Comparison of ENCODE assay signal across 8 cellular contexts in the genomic region with DNA sequence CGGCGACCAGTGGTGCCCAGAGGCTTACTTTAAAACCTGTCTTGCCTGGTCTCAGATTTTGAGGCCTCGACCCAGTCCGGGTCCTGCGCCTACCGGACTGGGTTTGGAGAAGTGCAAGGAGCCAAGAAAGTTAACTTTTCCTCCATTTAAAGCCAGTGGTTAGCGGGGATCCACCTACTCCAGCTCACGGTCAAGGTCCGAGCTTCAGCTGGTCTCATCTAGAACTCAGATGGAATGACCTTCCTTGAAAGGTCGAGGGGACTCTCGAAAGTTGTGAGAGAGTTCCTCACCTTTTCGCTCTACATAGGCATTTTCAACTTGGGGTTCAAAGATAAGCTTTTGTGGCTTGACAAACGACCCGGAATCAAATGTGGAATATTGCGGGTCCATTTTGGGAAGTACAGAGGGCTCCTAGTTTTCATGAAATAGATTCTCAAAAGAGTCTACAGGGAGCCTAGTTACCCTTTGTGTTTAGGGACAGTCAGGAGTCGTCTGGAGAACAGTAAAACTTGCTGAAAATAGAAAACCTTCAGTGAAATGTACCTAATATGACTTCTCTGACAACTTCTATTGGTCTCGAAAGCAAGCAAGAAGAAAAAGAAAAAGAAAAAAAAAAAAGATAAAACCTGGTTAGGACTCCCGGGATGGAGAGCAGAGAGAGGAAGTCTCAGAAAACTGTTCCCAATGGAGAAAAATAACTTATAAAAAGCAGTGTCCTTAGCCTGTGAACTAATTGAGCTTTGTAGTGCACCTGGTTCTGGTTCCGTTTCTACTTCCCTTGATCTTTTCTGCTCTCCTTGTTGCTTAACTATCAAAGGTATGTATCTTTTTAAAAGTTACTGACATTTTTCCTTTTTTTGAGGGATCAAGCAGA. TPM values are rescaled to one million over a fixed set of nuclear protein-coding genes. Genes with fewer than 3 reads are reported as not detected.
DNase-seq lines count a peak whose midpoint lies in the region; ATAC-seq and TF ChIP-seq lines count a peak whose summit lies in the region.

No MANE protein-coding gene starts in this region.

- H3K27me3 Mint-ChIP-seq in H9 (ENCODE audit: low read depth), result peaks cover 6% of the 10 kb centered on the region

- H3K4me3 Mint-ChIP-seq in H9, result peak overlapping the region; percentile 91 to 97

- H2BK15ac ChIP-seq in H9 (ENCODE audit: low read depth, low read length), result no peak overlapping the region

- no peak overlapping the region for H4K5ac ChIP-seq in H9 (ENCODE audit: insufficient read length, low read depth, low read length)

- no peaks in the 10 kb centered on the region for H4K20me1 ChIP-seq in H9 (ENCODE audit: control insufficient read depth, insufficient read depth, insufficient read length)

- CTCF ChIA-PET in A673 (lab: Charles Lee), result no interaction called here

- peak overlapping the region; percentile 99 for H3K4me2 ChIP-seq in H9 (ENCODE audit: insufficient read depth, insufficient read length, low read length)

- H3K23ac ChIP-seq in H9 (ENCODE audit: insufficient read length, low read depth, low read length), result no peak overlapping the region

- H3K79me2 ChIP-seq in H9 (ENCODE audit: insufficient read depth, low read length), result peaks cover 2% of the 10 kb centered on the region; the same call in 1 of the 2 replicates

- intact Hi-C loops in A673 (cut with micrococcal nuclease; ENCODE audit: unreplicated experiment), result loop anchor here (5.0 kb wide), 2 partner anchors 125 to 470 kb away; a partner anchor contains a TSS
- intact Hi-C loops in left colon (cut with DNase I, micrococcal nuclease), result no loop called here

- H2BK5ac ChIP-seq in H9 (ENCODE audit: insufficient read length, low read length), result no peak overlapping the region

- H3K9ac ChIP-seq in H9 (ENCODE audit: extremely low read depth, insufficient read length, low read length), result peak overlapping the region; percentile 60

- H3K9me3 ChIP-seq in A673 (ENCODE audit: low read depth, low read length, poor library complexity, severe bottlenecking), result no peaks in the 10 kb centered on the region
- no peaks in the 10 kb centered on the region for H3K9me3 ChIP-seq in H9 (ENCODE audit: control insufficient read depth, low read depth, low read length)

- peak overlapping the region in 2 of 3 experiments; percentile 79 to 91; a peak in 2 of 7 replicates for H3K27ac Mint-ChIP-seq in H9

- H3K27ac ChIP-seq in A673 (ENCODE audit: low read depth, low read length, poor library complexity, severe bottlenecking) (no peak overlapping the region), H9 (ENCODE audit: insufficient read length, low read depth, low read length) (no peak overlapping the region)

- POLR2A ChIA-PET in A673 (lab: Charles Lee; ENCODE audit: low non-redundant PET), result no interaction called here

- no peak overlapping the region for H4K91ac ChIP-seq in H9 (ENCODE audit: insufficient read length, low read depth, low read length)

- H3T11ph ChIP-seq in H9 (ENCODE audit: low read length), result no peak overlapping the region

- BruUV-seq in A673 (replicated peaks; lab: Mats Ljungman, UMichigan), result no TSS peak

- H3K4me3 ChIP-seq in A673 (ENCODE audit: low read depth, low read length, poor library complexity, severe bottlenecking), result peak overlapping the region; percentile 68

- H3K14ac ChIP-seq in H9 (ENCODE audit: insufficient read depth, low read length), result peak overlapping the region; percentile 69

- peaks cover 21% of the 10 kb centered on the region for H3K23me2 ChIP-seq in H9 (ENCODE audit: insufficient read length, low read depth, low read length, poor library complexity, severe bottlenecking)

- DNase-seq in A673 (ENCODE audit: low spot score) (no peak), H9 (no peak), astrocyte of the hippocampus (ENCODE audit: low read depth, low spot score) (peak; percentile 20), left colon (peak in 1 of 2 donors; percentile 24), superior temporal gyrus (ENCODE audit: extremely low spot score) (peak; percentile 74), NCI-H226 (no peak)
- DNase-seq in activated CD4-positive, CD25-positive, alpha-beta regulatory T cell treated with anti-CD3 and anti-CD28 coated beads, Interleukin-2, amount 50 U/mL, for 72 hours, result no peak

- no peak overlapping the region for H2AFZ ChIP-seq in H9 (ENCODE audit: low read length)

- no peak overlapping the region for H2AK5ac ChIP-seq in H9 (ENCODE audit: insufficient read length, low read length)

- peak; percentile 18 for ATAC-seq in left colon
- no peak for ATAC-seq in GM21390 (IDR thresholded peaks at IDR 0.05; ENCODE audit: unreplicated experiment)

- peaks cover 18 to 20% of the 10 kb centered on the region in 2 experiments for H3K4me1 Mint-ChIP-seq in H9

- H3K36me3 Mint-ChIP-seq in H9 (ENCODE audit: insufficient read depth in 1 of 3, low read depth in 3 of 3), result peaks cover 3 to 20% (median 8%) of the 10 kb centered on the region in 3 experiments; a peak in 6 of 7 replicates

- H4K8ac ChIP-seq in H9 (replicated peaks; ENCODE audit: insufficient read length, low read depth, low read length), result no peak overlapping the region

- no CpG with 5 or more reads among the region's 19 CpGs for WGBS in H9 (ENCODE audit: extremely low coverage, insufficient read length, low lambda C conversion rate)

- TF ChIP-seq CTCF in A673 (conservative IDR thresholded peaks at IDR 0.05; ENCODE audit: low read depth, low read length), result no peak
- no peak for TF ChIP-seq CTCF in H9 (conservative IDR thresholded peaks at IDR 0.05)

- no peaks in the 10 kb centered on the region for H3K36me3 ChIP-seq in A673 (ENCODE audit: insufficient read depth, low read length, poor library complexity, severe bottlenecking)

- no peak overlapping the region for H2BK12ac ChIP-seq in H9 (ENCODE audit: insufficient read length, low read depth, low read length)

- no peak overlapping the region for H2BK20ac ChIP-seq in H9 (ENCODE audit: low read depth, low read length, poor library complexity, severe bottlenecking)

- no peaks in the 10 kb centered on the region for H3K79me1 ChIP-seq in H9 (ENCODE audit: insufficient read depth, low read depth, low read length, poor library complexity, severe bottlenecking)

- H2BK120ac ChIP-seq in H9 (ENCODE audit: low read depth, low read length, poor library complexity, severe bottlenecking), result no peak overlapping the region

- H3K4me1 ChIP-seq in A673 (ENCODE audit: insufficient read depth, low read length, poor library complexity, severe bottlenecking) (peaks cover 6% of the 10 kb centered on the region), H9 (ENCODE audit: insufficient read depth, low read length) (no peaks in the 10 kb centered on the region)

- peaks cover 0 to 2% of the 10 kb centered on the region in 2 experiments; a peak in 1 of 5 replicates for H3K9me3 Mint-ChIP-seq in H9

- no peak overlapping the region for H3K4ac ChIP-seq in H9 (ENCODE audit: low read depth, low read length)

- H3K18ac ChIP-seq in H9 (ENCODE audit: insufficient read length, low read depth, low read length), result no peak overlapping the region

- H3K56ac ChIP-seq in H9 (ENCODE audit: insufficient read length, low read depth, low read length), result no peak overlapping the region

- peaks cover 19% of the 10 kb centered on the region for H3K27me3 ChIP-seq in A673 (replicated peaks; ENCODE audit: insufficient read depth, low read depth, low read length, poor library complexity)
- H3K27me3 ChIP-seq in H9 (ENCODE audit: insufficient read depth, low read length), result no peaks in the 10 kb centered on the region

RNA-seq across cellular contexts. Expression of a gene that starts 1.4 kb away (rescaled TPM):
- total RNA-seq in A673 (2021) (1.9 and 2.3 TPM in 2 replicates), H9 (2021) (16.1 and 16.2 TPM in 2 replicates), left colon (1 to 10 TPM in 1 of 2 donors, under 1 TPM in 1; 0.73 to 1.5 TPM)

Comparison
In these comparisons a context has a peak if more than half of its experiments do, and no peak if none do; other contexts are left out.
1. DNase-seq: peak in astrocyte of the hippocampus (single experiment) and superior temporal gyrus (single experiment); none in A673 (single experiment), H9 (single experiment), NCI-H226 (single experiment) and activated CD4-positive, CD25-positive, alpha-beta regulatory T cell treated with anti-CD3 and anti-CD28 coated beads, Interleukin-2, amount 50 U/mL, for 72 hours (single experiment).